Comparison of ENCODE assay signal across 20 cellular contexts in the genomic region with DNA sequence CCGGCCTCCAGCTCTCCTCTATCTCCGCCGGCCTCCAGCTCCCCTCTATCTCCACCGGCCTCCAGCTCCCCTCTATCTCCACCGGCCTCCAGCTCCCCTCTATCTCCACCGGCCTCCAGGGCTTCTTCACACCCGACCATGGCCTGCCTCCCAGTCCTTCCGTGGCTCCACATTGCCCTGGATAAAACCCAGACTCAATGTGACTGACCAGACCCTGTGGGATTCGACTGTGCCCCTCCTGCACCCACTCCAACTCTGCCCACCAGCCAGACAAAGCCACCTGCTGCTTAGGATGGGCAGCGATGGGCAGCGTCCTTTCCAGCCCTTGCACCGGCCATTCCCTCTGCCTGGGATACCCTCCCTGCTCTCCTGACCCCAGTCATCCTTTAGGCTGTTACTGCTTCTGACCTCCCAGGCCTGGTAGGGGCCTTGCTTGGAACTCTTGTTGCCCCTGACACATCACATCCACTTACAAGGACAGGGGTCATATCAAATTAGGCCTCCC.
"Had no signal": no experiment of that assay in that cellular context is flagged by ENCODE, and none has a peak within 500 bp of the region (broad histone marks: within the 10 kb centered on the region; RNA-seq: fewer than 3 reads in every experiment).

No MANE protein-coding gene starts in this region.

- H3K4me2 ChIP-seq: hepatocyte, smooth muscle cell had no signal

- H3K9me3 ChIP-seq: psoas muscle, stomach had no signal

- DNase-seq: activated CD4-positive, alpha-beta T cell treated with anti-CD3 and anti-CD28 coated beads, Interleukin-2, amount 50 U/mL, for 48 hours; activated gamma-delta T cell treated with Interleukin-2 at 50 U/mL for 16 hours; activated naive CD8-positive, alpha-beta T cell treated with anti-CD3 and anti-CD28 coated beads for 36 hours; activated T-cell treated with anti-CD3 and anti-CD28 coated beads for 4 hours; amniotic stem cell; dermis blood vessel endothelial cell; effector memory CD4-positive, alpha-beta T cell; foreskin fibroblast; left colon; midbrain; nephron progenitor cell; stimulated activated CD4-positive, alpha-beta T cell treated with anti-CD3 and anti-CD28 coated beads, Interleukin-4, amount 100 ng/mL, for 24 hours; stomach had no signal

- H3K4me1 Mint-ChIP-seq: activated naive CD8-positive, alpha-beta T cell treated with anti-CD3 and anti-CD28 coated beads for 36 hours had no signal

- ATAC-seq: left colon; psoas muscle; sciatic nerve; stimulated activated effector memory CD8-positive, alpha-beta T cell treated with anti-CD3 and anti-CD28 coated beads, Interleukin-12 subunit alpha, Interleukin-12 subunit beta, amount 100 ng/mL, for 72 hours had no signal

- H2AFZ ChIP-seq: hepatocyte had no signal

- H3K79me2 ChIP-seq: hepatocyte had no signal

- H3K27ac Mint-ChIP-seq: activated naive CD8-positive, alpha-beta T cell treated with anti-CD3 and anti-CD28 coated beads for 36 hours; activated T-helper 1 cell treated with anti-CD3 and anti-CD28 coated beads, Interleukin-12 subunit alpha, Interleukin-12 subunit beta, Interleukin-2, Interleukin-4 antibody, amounts not matched to agents 30 ng/mL and 10 ng/mL and 1 ng/mL, durations not matched to agents 14 hours and 24 hours and 36 hours; nephron progenitor cell; stimulated activated effector memory CD8-positive, alpha-beta T cell treated with anti-CD3 and anti-CD28 coated beads, Interleukin-12 subunit alpha, Interleukin-12 subunit beta, amount 100 ng/mL, for 72 hours had no signal

- H3K27me3 ChIP-seq: hepatocyte had no signal

- H3K36me3 ChIP-seq: stomach had no signal

- H3K4me3 Mint-ChIP-seq: activated naive CD8-positive, alpha-beta T cell treated with anti-CD3 and anti-CD28 coated beads for 36 hours; activated T-helper 1 cell treated with anti-CD3 and anti-CD28 coated beads, Interleukin-12 subunit alpha, Interleukin-12 subunit beta, Interleukin-2, Interleukin-4 antibody, amounts not matched to agents 30 ng/mL and 10 ng/mL and 1 ng/mL, durations not matched to agents 14 hours and 24 hours and 36 hours; stimulated activated effector memory CD8-positive, alpha-beta T cell treated with anti-CD3 and anti-CD28 coated beads, Interleukin-12 subunit alpha, Interleukin-12 subunit beta, amount 100 ng/mL, for 72 hours had no signal

- H3K27ac ChIP-seq: hepatocyte, psoas muscle, stomach, VCaP had no signal

- H3K4me3 ChIP-seq: hepatocyte, psoas muscle, smooth muscle cell, stomach had no signal

- H3K9me3 Mint-ChIP-seq: activated naive CD8-positive, alpha-beta T cell treated with anti-CD3 and anti-CD28 coated beads for 36 hours; activated T-helper 1 cell treated with anti-CD3 and anti-CD28 coated beads, Interleukin-12 subunit alpha, Interleukin-12 subunit beta, Interleukin-2, Interleukin-4 antibody, amounts not matched to agents 30 ng/mL and 10 ng/mL and 1 ng/mL, durations not matched to agents 14 hours and 24 hours and 36 hours; nephron progenitor cell; stimulated activated effector memory CD8-positive, alpha-beta T cell treated with anti-CD3 and anti-CD28 coated beads, Interleukin-12 subunit alpha, Interleukin-12 subunit beta, amount 100 ng/mL, for 72 hours had no signal
